ENCODE assay signal across 10 cellular contexts in the genomic region with DNA sequence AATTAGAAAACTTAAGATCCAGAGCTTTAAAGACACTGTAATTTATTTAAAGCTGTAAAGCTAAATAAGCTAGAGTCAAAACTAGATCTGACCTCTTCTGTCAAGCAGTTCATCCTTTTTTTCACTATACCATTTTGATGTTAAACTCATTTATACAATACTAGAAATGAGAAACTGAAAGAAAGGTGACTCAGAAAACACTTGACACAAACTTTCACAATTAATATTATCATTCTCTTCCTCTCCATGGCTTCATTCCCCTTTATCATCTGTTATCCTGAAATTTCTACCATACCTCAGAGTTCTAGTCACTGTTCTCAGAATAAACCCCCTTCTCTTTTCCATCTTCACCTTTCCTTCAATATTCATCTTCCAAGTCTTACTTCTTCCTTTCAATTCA. TPM values are rescaled to one million over a fixed set of nuclear protein-coding genes. Genes with fewer than 3 reads are reported as not detected.
A peak's percentile ranks its signal among the peaks of the same experiment; 100 is the strongest.
DNase-seq lines count a peak whose midpoint lies in the region; ATAC-seq and TF ChIP-seq lines count a peak whose summit lies in the region.
"Had no signal": no experiment of that assay in that cellular context is flagged by ENCODE, and none has a peak within 500 bp of the region (broad histone marks: within the 10 kb centered on the region; RNA-seq: fewer than 3 reads in every experiment).

No MANE protein-coding gene starts in this region.

- H3K27me3 ChIP-seq in smooth muscle cell (ENCODE audit: low read depth): no peaks in the 10 kb centered on the region

- H3K27ac ChIP-seq in smooth muscle cell (ENCODE audit: low read depth): no peak overlapping the region

- H3K4me1 Mint-ChIP-seq in activated CD4-positive, alpha-beta T cell treated with anti-CD3 and anti-CD28 coated beads, Interleukin-2, amount 10 ng/mL, durations not matched to agents 7 days and 5 days: peaks cover 60% of the 10 kb centered on the region
- H3K4me1 Mint-ChIP-seq in T-helper 17 cell: peaks cover 23% of the 10 kb centered on the region

- no peaks in the 10 kb centered on the region for H3K9me3 Mint-ChIP-seq in activated CD4-positive, alpha-beta T cell treated with anti-CD3 and anti-CD28 coated beads, Interleukin-2, amount 10 ng/mL, durations not matched to agents 7 days and 5 days
- H3K9me3 Mint-ChIP-seq: dendritic cell treated with granulocyte-macrophage colony-stimulating factor and Interleukin-4, amounts not matched to agents 40 ng/mL and 50 ng/mL, for 4 days had no signal

- peak overlapping the region; percentile 96 for H3K27ac Mint-ChIP-seq in activated CD4-positive, alpha-beta T cell treated with anti-CD3 and anti-CD28 coated beads, Interleukin-2, amount 10 ng/mL, durations not matched to agents 7 days and 5 days
- H3K27ac Mint-ChIP-seq in T-helper 17 cell: peak overlapping the region; percentile 97
- H3K27ac Mint-ChIP-seq: dendritic cell treated with granulocyte-macrophage colony-stimulating factor and Interleukin-4, amounts not matched to agents 40 ng/mL and 50 ng/mL, for 4 days had no signal

- no peak overlapping the region for H3K9ac ChIP-seq in smooth muscle cell (ENCODE audit: low read depth)

- ATAC-seq in HG02884 (IDR thresholded peaks at IDR 0.05; ENCODE audit: unreplicated experiment): peak; percentile 42
- no peak for ATAC-seq in T-helper 17 cell
- ATAC-seq in GM21737 (IDR thresholded peaks at IDR 0.05; ENCODE audit: unreplicated experiment): no peak
- no peak for ATAC-seq in HG02588 (IDR thresholded peaks at IDR 0.05; ENCODE audit: unreplicated experiment)

- POLR2A ChIA-PET in activated CD4-positive, alpha-beta T cell treated with anti-CD3 and anti-CD28 coated beads, Interleukin-2, amount 10 ng/mL, durations not matched to agents 7 days and 5 days (lab: Charles Lee): no interaction called here

- H3K9me3 ChIP-seq in T-helper 17 cell (ENCODE audit: control insufficient read depth, low read length, poor library complexity, severe bottlenecking) (no peaks in the 10 kb centered on the region), smooth muscle cell (replicated peaks; ENCODE audit: low read depth) (no peaks in the 10 kb centered on the region)

- CTCF ChIA-PET in activated CD4-positive, alpha-beta T cell treated with anti-CD3 and anti-CD28 coated beads, Interleukin-2, amount 10 ng/mL, durations not matched to agents 7 days and 5 days (lab: Charles Lee): interaction anchor here (1.3 kb wide), 1 partner anchor 25 kb away, joined by 4 read pairs; no protein-coding TSS in a partner anchor

- H3K36me3 ChIP-seq in smooth muscle cell (ENCODE audit: low read depth): no peaks in the 10 kb centered on the region

- DNase-seq in activated CD4-positive, alpha-beta T cell treated with anti-CD3 and anti-CD28 coated beads, Interleukin-2, amount 10 ng/mL, durations not matched to agents 7 days and 5 days: no peak
- no peak for DNase-seq in activated CD4-positive, alpha-beta T cell treated with anti-CD3 and anti-CD28 coated beads for 4 hours
- DNase-seq in T-helper 17 cell (no peak), smooth muscle cell (lab: John Stamatoyannopoulos, UW; ENCODE audit: unreplicated experiment) (no peak), GF-D8 (lab: John Stamatoyannopoulos, UW) (no peak)
- DNase-seq: WERI-Rb-1 had no signal

- peak overlapping the region; percentile 68 for H3K4me3 ChIP-seq in smooth muscle cell

- no peak overlapping the region for H2AFZ ChIP-seq in smooth muscle cell (ENCODE audit: low read depth)

- peak overlapping the region; percentile 92 for H3K4me3 Mint-ChIP-seq in activated CD4-positive, alpha-beta T cell treated with anti-CD3 and anti-CD28 coated beads, Interleukin-2, amount 10 ng/mL, durations not matched to agents 7 days and 5 days
- H3K4me3 Mint-ChIP-seq in T-helper 17 cell: peak overlapping the region; percentile 94
- H3K4me3 Mint-ChIP-seq: dendritic cell treated with granulocyte-macrophage colony-stimulating factor and Interleukin-4, amounts not matched to agents 40 ng/mL and 50 ng/mL, for 4 days had no signal

- H3K79me2 ChIP-seq in smooth muscle cell (ENCODE audit: low read depth): no peaks in the 10 kb centered on the region

- peaks cover 31% of the 10 kb centered on the region for H3K36me3 Mint-ChIP-seq in activated CD4-positive, alpha-beta T cell treated with anti-CD3 and anti-CD28 coated beads, Interleukin-2, amount 10 ng/mL, durations not matched to agents 7 days and 5 days (ENCODE audit: low read depth)
- peaks cover 14% of the 10 kb centered on the region for H3K36me3 Mint-ChIP-seq in T-helper 17 cell (ENCODE audit: low read depth)

- H4K20me1 ChIP-seq in smooth muscle cell (ENCODE audit: low read depth): no peaks in the 10 kb centered on the region

- no peak for TF ChIP-seq CTCF in smooth muscle cell (IDR thresholded peaks at IDR 0.05; ENCODE audit: borderline replicate concordance, insufficient read depth, poor library complexity, severe bottlenecking)

- peaks cover 9% of the 10 kb centered on the region for H3F3A ChIP-seq in smooth muscle cell (ENCODE audit: low read depth)

- peaks cover 11% of the 10 kb centered on the region for H3K4me1 ChIP-seq in smooth muscle cell (ENCODE audit: low read depth)

- peaks cover 7% of the 10 kb centered on the region for H3K27me3 Mint-ChIP-seq in activated CD4-positive, alpha-beta T cell treated with anti-CD3 and anti-CD28 coated beads, Interleukin-2, amount 10 ng/mL, durations not matched to agents 7 days and 5 days
- no peaks in the 10 kb centered on the region for H3K27me3 Mint-ChIP-seq in T-helper 17 cell

- H3K4me2 ChIP-seq in smooth muscle cell: no peak overlapping the region

RNA-seq across cellular contexts. Expression of gene FIGNL1, which starts 1.3 kb away (rescaled TPM):
- total RNA-seq in activated CD4-positive, alpha-beta T cell treated with anti-CD3 and anti-CD28 coated beads, Interleukin-2, amount 10 ng/mL, durations not matched to agents 7 days and 5 days: 10 to 100 TPM; 34.8 to 37.4 TPM
- 1 to 10 TPM; 8.6 to 9.8 TPM for total RNA-seq in T-helper 17 cell
- total RNA-seq in smooth muscle cell: 10.8 and 23.7 TPM in 2 replicates
- 6.3 and 7.4 TPM in 2 replicates for polyA plus RNA-seq in smooth muscle cell
